33 cellular contexts compared by ENCODE assay signal in genomic region chr6:152372945-152373344, GRCh38.
"Had no signal": no experiment of that assay in that cellular context is flagged by ENCODE, and none has a peak within 500 bp of the region (broad histone marks: within the 10 kb centered on the region; RNA-seq: fewer than 3 reads in every experiment).

No MANE protein-coding gene starts in this region.

- H3K4me2 ChIP-seq: hepatocyte had no signal

- H3K27ac ChIP-seq: brain microvascular endothelial cell, heart right ventricle, hepatocyte, WERI-Rb-1 had no signal

- H3K27ac Mint-ChIP-seq: activated B cell treated with CpG ODN at 0.5 μM for 24 hours; activated CD8-positive, alpha-beta T cell treated with anti-CD3 and anti-CD28 coated beads for 36 hours; activated naive CD8-positive, alpha-beta T cell; activated T-helper 17 cell treated with anti-CD3 and anti-CD28 coated beads, Interleukin-2, amount 50 U/mL, for 72 hours; T-helper 2 cell treated with Interferon-gamma antibody and Interleukin-4, amounts not matched to agents 5 μg/mL and 100 μg/mL, for 36 hours had no signal

- H3K4me3 Mint-ChIP-seq: activated B cell treated with CpG ODN at 0.5 μM for 24 hours; activated CD8-positive, alpha-beta T cell treated with anti-CD3 and anti-CD28 coated beads for 36 hours; activated naive CD8-positive, alpha-beta T cell; activated T-cell treated with anti-CD3 and anti-CD28 coated beads, Interleukin-2, amount 50 U/mL, for 4 hours; activated T-helper 17 cell treated with anti-CD3 and anti-CD28 coated beads, Interleukin-2, amount 50 U/mL, for 72 hours; central memory CD8-positive, alpha-beta T cell; effector memory CD8-positive, alpha-beta T cell; T-helper 2 cell treated with Interferon-gamma antibody and Interleukin-4, amounts not matched to agents 5 μg/mL and 100 μg/mL, for 36 hours had no signal

- H3K9me3 Mint-ChIP-seq: activated B cell treated with CpG ODN at 0.5 μM for 24 hours; activated CD8-positive, alpha-beta T cell treated with anti-CD3 and anti-CD28 coated beads for 36 hours; activated T-cell treated with anti-CD3 and anti-CD28 coated beads, Interleukin-2, amount 50 U/mL, for 4 hours; activated T-helper 17 cell treated with anti-CD3 and anti-CD28 coated beads, Interleukin-2, amount 50 U/mL, for 72 hours; central memory CD8-positive, alpha-beta T cell; effector memory CD8-positive, alpha-beta T cell; T-helper 2 cell treated with Interferon-gamma antibody and Interleukin-4, amounts not matched to agents 5 μg/mL and 100 μg/mL, for 36 hours had no signal

- H2AFZ ChIP-seq: hepatocyte had no signal

- H3K36me3 Mint-ChIP-seq: activated naive CD8-positive, alpha-beta T cell had no signal

- FAIRE-seq: bronchial epithelial cell, colon had no signal

- ATAC-seq: activated CD4-positive, CD25-positive, alpha-beta regulatory T cell treated with anti-CD3 and anti-CD28 coated beads, Interleukin-2, amount 50 U/mL, for 24 hours; activated CD8-positive, alpha-beta T cell treated with anti-CD3 and anti-CD28 coated beads for 36 hours; activated T-cell treated with anti-CD3 and anti-CD28 coated beads, Interleukin-2, amount 50 U/mL, for 4 hours; activated T-helper 17 cell treated with anti-CD3 and anti-CD28 coated beads, Interleukin-2, amount 50 U/mL, for 72 hours; effector memory CD8-positive, alpha-beta T cell; gastroesophageal sphincter; heart right ventricle had no signal

- H3K9me3 ChIP-seq: esophagus squamous epithelium, gastroesophageal sphincter, heart right ventricle had no signal

- H3K27me3 ChIP-seq: brain microvascular endothelial cell, esophagus squamous epithelium, gastroesophageal sphincter, heart right ventricle, hepatocyte had no signal

- H3K4me1 Mint-ChIP-seq: activated B cell treated with CpG ODN at 0.5 μM for 24 hours; activated T-helper 17 cell treated with anti-CD3 and anti-CD28 coated beads, Interleukin-2, amount 50 U/mL, for 72 hours; central memory CD8-positive, alpha-beta T cell had no signal

- H3K27me3 Mint-ChIP-seq: central memory CD8-positive, alpha-beta T cell; effector memory CD8-positive, alpha-beta T cell had no signal

- H3K4me3 ChIP-seq: heart right ventricle, hepatocyte had no signal

- H3K36me3 ChIP-seq: WERI-Rb-1 had no signal

- DNase-seq: activated B cell treated with CpG ODN at 0.5 μM for 24 hours; activated CD4-positive, alpha-beta T cell treated with anti-CD3 and anti-CD28 coated beads for 48 hours; activated CD4-positive, alpha-beta T cell treated with anti-CD3 and anti-CD28 coated beads, Interleukin-2, amount 50 U/mL, for 1 hour; activated CD4-positive, alpha-beta T cell treated with anti-CD3 and anti-CD28 coated beads, Interleukin-2, amount 50 U/mL, for 48 hours; activated CD8-positive, alpha-beta memory T cell treated with anti-CD3 and anti-CD28 coated beads for 24 hours; activated CD8-positive, alpha-beta T cell treated with anti-CD3 and anti-CD28 coated beads for 36 hours; activated effector memory CD4-positive, alpha-beta T cell treated with Interleukin-2 at 50 U/mL for 16 hours; activated gamma-delta T cell treated with Interleukin-2 at 50 U/mL for 16 hours; activated naive CD4-positive, alpha-beta T cell treated with anti-CD3 and anti-CD28 coated beads, Interleukin-2, amount 50 U/mL, for 16 hours; activated naive CD4-positive, alpha-beta T cell treated with Interleukin-2 at 50 U/mL for 16 hours; activated T-cell treated with anti-CD3 and anti-CD28 coated beads, Interleukin-2, amount 50 U/mL, for 4 hours; amniotic stem cell; anterior cingulate cortex; brain microvascular endothelial cell; cortex of kidney; dermis blood vessel endothelial cell; effector CD4-positive, alpha-beta T cell; effector memory CD8-positive, alpha-beta T cell; erythroblast; esophagus squamous epithelium; foreskin melanocyte; heart right ventricle; T1000; WERI-Rb-1 had no signal
